ENCODE assay signal across 8 cellular contexts in genomic region chr19:1864480-1865171, GRCh38. TPM values are rescaled to one million over a fixed set of nuclear protein-coding genes. Genes with fewer than 3 reads are reported as not detected.
DNase-seq lines count a peak whose midpoint lies in the region; ATAC-seq and TF ChIP-seq lines count a peak whose summit lies in the region.

No MANE protein-coding gene starts in this region.

- H3K27me3 ChIP-seq in HAP-1 (ENCODE audit: low read depth) (no peaks in the 10 kb centered on the region), esophagus muscularis mucosa (peaks cover 0 to 27% (median 3%) of the 10 kb centered on the region in 4 donors), muscle layer of colon (ENCODE audit: control insufficient read depth in 1 of 2, insufficient read depth in 2 of 2, low read length in 2 of 2) (peaks cover 14 to 25% of the 10 kb centered on the region in 2 donors), thymus (ENCODE audit: control insufficient read depth, insufficient read depth) (no peaks in the 10 kb centered on the region)

- no peak for TF ChIP-seq POLR2A in esophagus muscularis mucosa (IDR thresholded peaks at IDR 0.05; ENCODE audit: low read depth)

- peak; percentile 75 for DNase-seq in GDM1 (lab: John Stamatoyannopoulos, UW)
- peak in 1 of 2 experiments; percentile 89 for DNase-seq in HAP-1 (ENCODE audit: low spot score in 2 of 2)
- peak; percentile 31 for DNase-seq in NCI-H146 treated with DMSO at 0.1 percent for 48 hours (lab: John Stamatoyannopoulos, UW; ENCODE audit: unreplicated experiment)
- DNase-seq in activated T-cell treated with anti-CD3 and anti-CD28 coated beads for 1 hour (ENCODE audit: low read depth): peak; percentile 46
- no peak for DNase-seq in esophagus muscularis mucosa (ENCODE audit: extremely low spot score)

- peak; percentile 74 to 83 (median 81) for TF ChIP-seq CTCF in esophagus muscularis mucosa (IDR thresholded peaks at IDR 0.05)

- peak overlapping the region; percentile 75 for H3K4me3 ChIP-seq in HAP-1
- peak overlapping the region; percentile 72 to 94 (median 80) for H3K4me3 ChIP-seq in esophagus muscularis mucosa
- peak overlapping the region; percentile 67 to 90 for H3K4me3 ChIP-seq in muscle layer of colon (ENCODE audit: low read depth in 1 of 2, low read length in 2 of 2)
- H3K4me3 ChIP-seq in thymus (ENCODE audit: low read length): peak overlapping the region; percentile 80

- H3K9me3 ChIP-seq in HAP-1 (no peaks in the 10 kb centered on the region), esophagus muscularis mucosa (no peaks in the 10 kb centered on the region), muscle layer of colon (ENCODE audit: low read length) (no peaks in the 10 kb centered on the region), thymus (ENCODE audit: control insufficient read depth) (no peaks in the 10 kb centered on the region)

- H3K4me1 ChIP-seq in HAP-1 (peaks cover 14% of the 10 kb centered on the region), esophagus muscularis mucosa (peaks cover 32 to 49% (median 41%) of the 10 kb centered on the region in 4 donors), muscle layer of colon (ENCODE audit: insufficient read depth, low read length) (peaks cover 23% of the 10 kb centered on the region), thymus (ENCODE audit: control insufficient read depth, insufficient read depth, low read length) (peaks cover 15% of the 10 kb centered on the region)

- in situ Hi-C loops in HAP-1 (cut with MboI; ENCODE audit: low sequenced_read_pairs): no loop called here

- WGBS in esophagus muscularis mucosa: 5% methylated on average over 26 of the region's 52 CpGs
- 7% methylated on average over 52 of the region's 52 CpGs for WGBS in thymus

- no peak for ATAC-seq in HG02610 (IDR thresholded peaks at IDR 0.05; ENCODE audit: unreplicated experiment)

- H3K36me3 ChIP-seq in HAP-1 (replicated peaks) (no peaks in the 10 kb centered on the region), esophagus muscularis mucosa (no peaks in the 10 kb centered on the region), muscle layer of colon (ENCODE audit: insufficient read depth, low read length) (no peaks in the 10 kb centered on the region), thymus (ENCODE audit: control insufficient read depth, insufficient read depth) (peaks cover 5% of the 10 kb centered on the region)

- intact Hi-C loops in esophagus muscularis mucosa (cut with DNase I): no loop called here

- no peak overlapping the region for H3K9ac ChIP-seq in muscle layer of colon (ENCODE audit: low read length)

- H3K27ac ChIP-seq in esophagus muscularis mucosa (replicated peaks in 1 of 4) (peak overlapping the region; percentile 77 to 94 (median 90)), muscle layer of colon (ENCODE audit: low read depth, low read length) (peak overlapping the region; percentile 92), thymus (ENCODE audit: low read depth) (peak overlapping the region; percentile 80)

- no peak for TF ChIP-seq EP300 in esophagus muscularis mucosa (IDR thresholded peaks at IDR 0.05)

RNA-seq across cellular contexts. Expression of gene KLF16, which starts 1.2 kb away (rescaled TPM):
- total RNA-seq in esophagus muscularis mucosa: 10 to 100 TPM in 1 of 4 donors, 1 to 10 TPM in 3; 2.5 to 10.8 (median 8.5) TPM
- polyA plus RNA-seq in thymus: 8.4 TPM

RNA-seq across cellular contexts. Expression of gene REXO1, which starts 16.3 kb away (rescaled TPM):
- total RNA-seq in esophagus muscularis mucosa: 10 to 100 TPM; 16.2 to 36.0 (median 26.1) TPM
- polyA plus RNA-seq in thymus: 28.7 TPM

RNA-seq across cellular contexts. Expression of gene ABHD17A, which starts 20.7 kb away (rescaled TPM):
- 100 to 1,000 TPM in 2 of 4 donors, 10 to 100 TPM in 2; 89.7 to 125 (median 102) TPM for total RNA-seq in esophagus muscularis mucosa
- 90.4 TPM for polyA plus RNA-seq in thymus

RNA-seq across cellular contexts. Expression of gene ADAT3, which starts 40.6 kb away (rescaled TPM):
- 1 to 10 TPM; 3.8 to 5.6 (median 4.4) TPM for total RNA-seq in esophagus muscularis mucosa
- polyA plus RNA-seq in thymus: 4.5 TPM

RNA-seq across cellular contexts. Expression of gene SCAMP4, which starts 40.6 kb away (rescaled TPM):
- 10 to 100 TPM; 26.6 to 76.5 (median 59.3) TPM for total RNA-seq in esophagus muscularis mucosa
- 21.9 TPM for polyA plus RNA-seq in thymus
